8 cellular contexts compared by ENCODE assay signal in genomic region chr3:151468284-151468917, GRCh38. TPM values are rescaled to one million over a fixed set of nuclear protein-coding genes. Genes with fewer than 3 reads are reported as not detected.
DNase-seq lines count a peak whose midpoint lies in the region; ATAC-seq, FAIRE-seq and TF ChIP-seq lines count a peak whose summit lies in the region.

No MANE protein-coding gene starts in this region.

- peak; percentile 37 for FAIRE-seq in RCC 7860 (lab: Jason Lieb, UNC)
- peak; percentile 83 for FAIRE-seq in K562 (lab: Jason Lieb, UNC)

- POLR2A ChIA-PET in K562 (lab: Yijun Ruan, JAX): no interaction called here

- H3F3A ChIP-seq in DOHH2 (ENCODE audit: control insufficient read depth, insufficient read depth): no peaks in the 10 kb centered on the region

- CTCF ChIA-PET in K562 (lab: Yijun Ruan, JAX; ENCODE audit: low intra/inter-chr PET ratio): interaction anchor here (0.5 to 1.8 kb wide), 3 partner anchors 177 to 332 kb away, joined by 3 to 6 read pairs (median 4); no protein-coding TSS in a partner anchor

- TF ChIP-seq EP300 in K562 (IDR thresholded peaks at IDR 0.05; ENCODE audit: low read length): no peak

- TF ChIP-seq RAD21 in K562 (CRISPR knock-in tag; conservative IDR thresholded peaks at IDR 0.05 in 1 of 2, IDR thresholded peaks at IDR 0.05 in 1 of 2): peak; percentile 67 to 76

- in situ Hi-C loops in K562 (cut with MboI): no loop called here

- 16% methylated on average over 9 of the region's 9 CpGs for WGBS in K562 (ENCODE audit: insufficient coverage, low coverage, missing lambda C conversion rate)

- no peak for TF ChIP-seq POLR2A in K562 (conservative IDR thresholded peaks at IDR 0.05)

- H3K36me3 ChIP-seq in DOHH2 (ENCODE audit: control insufficient read depth, low read length): no peaks in the 10 kb centered on the region
- no peaks in the 10 kb centered on the region for H3K36me3 ChIP-seq in K562 (ENCODE audit: control insufficient read depth, insufficient read depth, low read length)

- H3K4me3 ChIP-seq in DOHH2 (ENCODE audit: low read length) (no peak overlapping the region), K562 (no peak overlapping the region)

- intact Hi-C loops in K562 (cut with micrococcal nuclease): loop anchor here (2.0 kb wide), 1 partner anchor 192 kb away; no protein-coding TSS in a partner anchor

- no peaks in the 10 kb centered on the region for H3K9me2 ChIP-seq in DOHH2 (replicated peaks; ENCODE audit: control insufficient read depth, low read length)

- H3K4me1 ChIP-seq in DOHH2 (ENCODE audit: control insufficient read depth, low read length): no peaks in the 10 kb centered on the region
- H3K4me1 ChIP-seq in K562 (replicated peaks in 1 of 2; ENCODE audit: control insufficient read depth in 2 of 2, insufficient read depth in 2 of 2, low read length in 2 of 2): no peaks in the 10 kb centered on the region

- H3K4me2 ChIP-seq in DOHH2 (ENCODE audit: low read length) (no peak overlapping the region), K562 (ENCODE audit: insufficient read depth, low read length) (no peak overlapping the region)

- H3K27ac ChIP-seq in DOHH2 (ENCODE audit: low read depth, low read length): no peak overlapping the region
- no peak overlapping the region for H3K27ac ChIP-seq in K562 (ENCODE audit: extremely low read depth, low read depth, low read length)

- H3K9me1 ChIP-seq in K562 (ENCODE audit: control insufficient read depth, insufficient read depth, low read length): no peaks in the 10 kb centered on the region

- ATAC-seq in GM21526 (IDR thresholded peaks at IDR 0.05; ENCODE audit: low FRiP score, unreplicated experiment) (peak; percentile 80), K562 (peak; percentile 95), HG03025 (IDR thresholded peaks at IDR 0.05; ENCODE audit: low FRiP score, unreplicated experiment) (no peak)

- 0 out of 2 replicates have a peak, but pooled peaks cover 3% of the 10 kb centered on the region for H3K27me3 ChIP-seq in DOHH2 (ENCODE audit: control insufficient read depth, low read length)
- H3K27me3 ChIP-seq in K562 (ENCODE audit: control insufficient read depth in 2 of 2, insufficient read depth in 2 of 2, low read length in 2 of 2): no peaks in the 10 kb centered on the region; a peak in 1 of 5 replicates

- no peaks in the 10 kb centered on the region; the same call in 1 of the 2 replicates for H3K9me3 ChIP-seq in DOHH2 (ENCODE audit: control insufficient read depth, insufficient read depth, low read length)
- no peaks in the 10 kb centered on the region; the same call in 1 of the 2 replicates for H3K9me3 ChIP-seq in K562 (replicated peaks; ENCODE audit: control insufficient read depth, insufficient read depth, low read depth, low read length)

- peak overlapping the region; percentile 51; the same call in 1 of the 2 replicates for H2AFZ ChIP-seq in K562 (ENCODE audit: low read depth, low read length)

- no TSS peak for BruUV-seq in K562 (replicated peaks; lab: Mats Ljungman, UMichigan)

- DNase-seq in RCC 7860 (ENCODE audit: low spot score) (peak; percentile 45), K562 (ENCODE audit: extremely low read depth in 1 of 4, low spot score in 3 of 4) (peak; percentile 58 to 81 (median 66)), iris pigment epithelial cell (ENCODE audit: low read depth) (peak; percentile 64)
- peak; percentile 37 for DNase-seq in stimulated activated CD8-positive, alpha-beta memory T cell treated with anti-CD3 and anti-CD28 coated beads, Interleukin-4, amount 100 ng/mL, for 48 hours

- H4K20me1 ChIP-seq in DOHH2 (ENCODE audit: control insufficient read depth, insufficient read depth, low read depth, low read length) (no peaks in the 10 kb centered on the region), K562 (replicated peaks; ENCODE audit: control insufficient read depth, insufficient read depth, low read length) (no peaks in the 10 kb centered on the region)

- TF ChIP-seq CTCF in DOHH2 (IDR thresholded peaks at IDR 0.05; ENCODE audit: low read depth, low read length, poor library complexity, severe bottlenecking) (peak; percentile 97), LNCAP (IDR thresholded peaks at IDR 0.05) (peak; percentile 90), K562 (IDR thresholded peaks at IDR 0.05 in 2 of 3, conservative IDR thresholded peaks at IDR 0.05 in 1 of 3; ENCODE audit: insufficient read depth in 2 of 3, low read depth in 1 of 3, low read length in 3 of 3) (peak; percentile 72 to 77 (median 73))

- no peak overlapping the region for H3K9ac ChIP-seq in K562 (ENCODE audit: insufficient read depth in 1 of 2, low read depth in 2 of 2, low read length in 2 of 2)

- no peaks in the 10 kb centered on the region for H3K79me2 ChIP-seq in DOHH2 (ENCODE audit: control insufficient read depth, low read length)
- H3K79me2 ChIP-seq in K562 (ENCODE audit: control insufficient read depth, insufficient read depth, low read length): no peaks in the 10 kb centered on the region

TF ChIP-seq in K562, 482 proteins besides CTCF, POLR2A, EP300 and RAD21:
- TF ChIP-seq, protein P1, sequence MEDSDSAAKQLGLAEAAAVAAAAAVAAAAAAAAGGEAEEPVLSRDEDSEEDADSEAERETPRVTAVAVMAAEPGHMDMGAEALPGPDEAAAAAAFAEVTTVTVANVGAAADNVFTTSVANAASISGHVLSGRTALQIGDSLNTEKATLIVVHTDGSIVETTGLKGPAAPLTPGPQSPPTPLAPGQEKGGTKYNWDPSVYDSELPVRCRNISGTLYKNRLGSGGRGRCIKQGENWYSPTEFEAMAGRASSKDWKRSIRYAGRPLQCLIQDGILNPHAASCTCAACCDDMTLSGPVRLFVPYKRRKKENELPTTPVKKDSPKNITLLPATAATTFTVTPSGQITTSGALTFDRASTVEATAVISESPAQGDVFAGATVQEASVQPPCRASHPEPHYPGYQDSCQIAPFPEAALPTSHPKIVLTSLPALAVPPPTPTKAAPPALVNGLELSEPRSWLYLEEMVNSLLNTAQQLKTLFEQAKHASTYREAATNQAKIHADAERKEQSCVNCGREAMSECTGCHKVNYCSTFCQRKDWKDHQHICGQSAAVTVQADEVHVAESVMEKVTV (CRISPR knock-in tag; IDR thresholded peaks at IDR 0.05): peak; percentile 56
- TF ChIP-seq GABPA (tag; conservative IDR thresholded peaks at IDR 0.05; ENCODE audit: low read depth) (no peak), ETV5 (CRISPR knock-in tag; IDR thresholded peaks at IDR 0.05; ENCODE audit: low read depth) (no peak), JUND (IDR thresholded peaks at IDR 0.05; ENCODE audit: borderline replicate concordance, low read depth, low read length) (0 out of 2 replicates have a peak, but pooled peaks have one; percentile 9), JUND (tag; IDR thresholded peaks at IDR 0.05; ENCODE audit: borderline replicate concordance, low read depth, low read length) (no peak), SMC3 (conservative IDR thresholded peaks at IDR 0.05; ENCODE audit: insufficient read depth, low read depth, low read length) (peak; percentile 64)

RNA-seq across cellular contexts. Expression of gene IGSF10, which starts 7.5 kb away (rescaled TPM):
- total RNA-seq in K562 (2011; cell fraction: chromatin; rRNA removed; ENCODE audit: low replicate concordance): 1.4 and 4.1 TPM in 2 replicates
- total RNA-seq in K562 (2011; cell fraction: nucleolus; rRNA removed): 1.5 and 1.7 TPM in 2 replicates
- 2.6 and 3.1 TPM in 2 replicates for total RNA-seq in K562 (2011; cell fraction: nucleoplasm; rRNA removed)
- total RNA-seq in K562 (2014; rRNA removed) (0.27 and 0.37 TPM in 2 replicates), K562 (2014; rRNA removed; fragmentation: Illumina TruSeq; extraction: Trizol) (0.40 and 0.73 TPM in 2 replicates), K562 (2015; rRNA removed; fragmentation: Illumina TruSeq; extraction: Trizol) (0.36 and 0.41 TPM in 2 replicates), K562 (2021) (0.33 and 0.63 TPM in 2 replicates)
- polyA plus RNA-seq in K562 (2011; rRNA removed) (1.2 and 2.1 TPM in 2 replicates), K562 (2014; fragmentation: Illumina TruSeq; extraction: Trizol) (0.47 and 0.62 TPM in 2 replicates), K562 (2014; fragmentation: Nextera tagmentation; extraction: Ambion mirVana) (under 1 TPM; 0.11 to 0.42 TPM), K562 (2014; rRNA removed) (0.34 and 0.73 TPM in 2 replicates)
- 0.30 and 1.2 TPM in 2 replicates for polyA plus RNA-seq in K562 (2011; cell fraction: cytosol; rRNA removed)
- 2.8 and 8.3 TPM in 2 replicates for polyA plus RNA-seq in K562 (2011; cell fraction: nucleus; rRNA removed)
- 0.31 and 0.47 TPM in 2 replicates for polyA plus RNA-seq in K562 (2012)
- 1.4 and 3.3 TPM in 2 replicates for polyA minus RNA-seq in K562 (2011; rRNA and poly(A)+ RNA removed)
- polyA minus RNA-seq in K562 (2011; cell fraction: cytosol; rRNA and poly(A)+ RNA removed): 0.48 and 1.8 TPM in 2 replicates
- polyA minus RNA-seq in K562 (2011; cell fraction: nucleus; rRNA and poly(A)+ RNA removed): 1.1 and 4.2 TPM in 2 replicates
